Comparison of ENCODE assay signal across 9 cellular contexts in genomic region chr14:81062816-81063215, GRCh38.
DNase-seq lines count a peak whose midpoint lies in the region; ATAC-seq and TF ChIP-seq lines count a peak whose summit lies in the region.
"Had no signal": no experiment of that assay in that cellular context is flagged by ENCODE, and none has a peak within 500 bp of the region (broad histone marks: within the 10 kb centered on the region; RNA-seq: fewer than 3 reads in every experiment).

No MANE protein-coding gene starts in this region.

- intact Hi-C loops in activated B cell treated with CpG ODN at 0.5 μM for 24 hours (cut with micrococcal nuclease): loop anchor here (1.0 to 2.0 kb wide), 4 partner anchors 66 to 148 kb away; no protein-coding TSS in a partner anchor

- H3K36me3 Mint-ChIP-seq in activated B cell treated with CpG ODN at 0.5 μM for 24 hours (ENCODE audit: low read depth): no peaks in the 10 kb centered on the region

- H3K79me2 ChIP-seq in Loucy (ENCODE audit: insufficient read depth, low read length): no peaks in the 10 kb centered on the region

- no peaks in the 10 kb centered on the region for H4K20me1 ChIP-seq in Loucy (ENCODE audit: insufficient read depth, low read length, poor library complexity, severe bottlenecking)

- H3K27me3 ChIP-seq in Loucy (ENCODE audit: insufficient read depth, low read length, poor library complexity, severe bottlenecking): no peaks in the 10 kb centered on the region

- in situ Hi-C loops in GM13976 (cut with MboI; ENCODE audit: low sequenced_read_pairs, unreplicated experiment): no loop called here

- peaks cover 6% of the 10 kb centered on the region for H3K27me3 Mint-ChIP-seq in activated B cell treated with CpG ODN at 0.5 μM for 24 hours

- CTCF ChIA-PET in activated B cell treated with CpG ODN at 0.5 μM for 24 hours (lab: Charles Lee): interaction anchor here (1.0 to 1.8 kb wide), 2 partner anchors 67 to 107 kb away, joined by 4 read pairs; partner anchors contain the start of gene TSHR

- no peaks in the 10 kb centered on the region for H3K36me3 ChIP-seq in Loucy (ENCODE audit: insufficient read depth, low read length)
- H3K36me3 ChIP-seq: thoracic aorta had no signal

- no peak overlapping the region for H3K9ac ChIP-seq in Loucy (ENCODE audit: low read depth, low read length, poor library complexity, severe bottlenecking)

- no peaks in the 10 kb centered on the region for H3F3A ChIP-seq in Loucy (ENCODE audit: low read depth)

- no peak overlapping the region for H3K4me2 ChIP-seq in Loucy (ENCODE audit: low read depth, low read length, poor library complexity, severe bottlenecking)

- no peaks in the 10 kb centered on the region for H3K9me3 Mint-ChIP-seq in activated B cell treated with CpG ODN at 0.5 μM for 24 hours

- POLR2A ChIA-PET in activated B cell treated with CpG ODN at 0.5 μM for 24 hours (lab: Charles Lee): no interaction called here

- DNase-seq in NCI-H1092 treated with DMSO at 0.1 percent for 48 hours (lab: John Stamatoyannopoulos, UW): peak; percentile 24
- no peak for DNase-seq in NCI-H1092 (lab: John Stamatoyannopoulos, UW)
- no peak for DNase-seq in activated B cell treated with CpG ODN at 0.5 μM for 24 hours
- peak; percentile 14 for DNase-seq in myocyte (ENCODE audit: low read depth)
- no peak for DNase-seq in GM13976 (ENCODE audit: low spot score)
- no peak for DNase-seq in middle frontal gyrus (ENCODE audit: extremely low spot score, low spot score)

- TF ChIP-seq CTCF in Loucy (conservative IDR thresholded peaks at IDR 0.05; ENCODE audit: low read length): peak; percentile 70
- no peak for TF ChIP-seq CTCF in activated B cell treated with CpG ODN at 0.5 μM for 24 hours (IDR thresholded peaks at IDR 0.05)
- TF ChIP-seq CTCF in GM13976 (IDR thresholded peaks at IDR 0.05; ENCODE audit: borderline replicate concordance, control extremely low read depth, extremely low read depth, insufficient read depth, missing control alignments): no peak

- no peak overlapping the region for H3K27ac Mint-ChIP-seq in activated B cell treated with CpG ODN at 0.5 μM for 24 hours

- no peaks in the 10 kb centered on the region for H3K4me1 Mint-ChIP-seq in activated B cell treated with CpG ODN at 0.5 μM for 24 hours

- H3K9me2 ChIP-seq in Loucy (replicated peaks; ENCODE audit: low read depth, low read length): no peaks in the 10 kb centered on the region

- H2AFZ ChIP-seq in Loucy (ENCODE audit: low read length): peak overlapping the region; percentile 69

- no peaks in the 10 kb centered on the region for H3K4me1 ChIP-seq in Loucy (ENCODE audit: insufficient read depth, low read length, poor library complexity, severe bottlenecking)

- H3K9me3 ChIP-seq in Loucy (ENCODE audit: insufficient read depth, low read depth, low read length): no peaks in the 10 kb centered on the region
- H3K9me3 ChIP-seq: thoracic aorta had no signal

- H3K4me3 Mint-ChIP-seq in activated B cell treated with CpG ODN at 0.5 μM for 24 hours: no peak overlapping the region

- H3K4me3 ChIP-seq in Loucy (ENCODE audit: low read length, poor library complexity, severe bottlenecking): no peak overlapping the region
- H3K4me3 ChIP-seq: thoracic aorta had no signal

- ATAC-seq in GM21529 (IDR thresholded peaks at IDR 0.05; ENCODE audit: unreplicated experiment) (peak; percentile 73), activated B cell treated with CpG ODN at 0.5 μM for 24 hours (ENCODE audit: low read depth) (peak; percentile 69)

Comparison
In these comparisons a context has a peak if more than half of its experiments do, and no peak if none do; other contexts are left out.
1. DNase-seq: peak in NCI-H1092 treated with DMSO at 0.1 percent for 48 hours (single experiment) and myocyte (single experiment); none in NCI-H1092 (single experiment), activated B cell treated with CpG ODN at 0.5 μM for 24 hours (single experiment), GM13976 (single experiment) and middle frontal gyrus (single experiment).